Comparison of ENCODE assay signal across 17 cellular contexts in the genomic region with DNA sequence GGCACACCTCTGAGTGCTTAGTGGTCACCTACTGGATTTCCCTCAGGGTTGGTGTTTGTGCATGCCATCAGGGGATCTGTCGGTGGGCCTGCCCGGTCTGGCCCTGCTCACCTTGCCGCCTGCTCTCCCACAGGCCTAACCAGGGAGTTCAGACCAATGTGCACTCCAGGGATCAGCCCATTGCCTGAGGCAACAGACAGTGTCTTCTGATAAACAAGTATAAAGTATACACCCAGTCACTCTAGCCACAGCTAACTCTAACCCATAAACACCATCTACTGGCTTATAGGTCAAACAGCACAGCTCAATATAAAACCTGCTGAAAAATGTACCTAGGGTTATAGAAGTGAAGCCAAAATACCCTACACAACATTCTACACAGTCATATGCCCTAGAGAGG.
A peak's percentile ranks its signal among the peaks of the same experiment; 100 is the strongest.
DNase-seq lines count a peak whose midpoint lies in the region; ATAC-seq and TF ChIP-seq lines count a peak whose summit lies in the region.
"Had no signal": no experiment of that assay in that cellular context is flagged by ENCODE, and none has a peak within 500 bp of the region (broad histone marks: within the 10 kb centered on the region; RNA-seq: fewer than 3 reads in every experiment).

No MANE protein-coding gene starts in this region.

- no peaks in the 10 kb centered on the region for H3K9me3 ChIP-seq in PC-3 (ENCODE audit: low read length)

- H3K9ac ChIP-seq in PC-3 (ENCODE audit: low read length), result no peak overlapping the region
- H3K9ac ChIP-seq: neural progenitor cell had no signal

- CTCF ChIA-PET in PC-3 (lab: Charles Lee), result no interaction called here

- peak; percentile 8 for DNase-seq in A172 (ENCODE audit: low spot score)
- peak; percentile 12 for DNase-seq in GM12865 (ENCODE audit: low read depth)
- DNase-seq in PC-3, result peak; percentile 59
- no peak for DNase-seq in epithelial cell of proximal tubule (ENCODE audit: low read depth)
- DNase-seq in AG20443 (ENCODE audit: low spot score), result no peak
- no peak for DNase-seq in HT-29 (ENCODE audit: low spot score)
- DNase-seq: activated CD8-positive, alpha-beta memory T cell treated with anti-CD3 and anti-CD28 coated beads, Interleukin-2, amount 50 U/mL, for 48 hours; anterior cingulate cortex; CD4-positive, alpha-beta memory T cell; erythroblast; KG1; kidney; T-helper 9 cell had no signal

- H2AFZ ChIP-seq in PC-3 (ENCODE audit: low read length), result no peak overlapping the region
- H2AFZ ChIP-seq: neural progenitor cell had no signal

- peak; percentile 87 for ATAC-seq in PC-3
- ATAC-seq in GM18519 (IDR thresholded peaks at IDR 0.05; ENCODE audit: low FRiP score, unreplicated experiment), result no peak
- ATAC-seq in GM19324 (IDR thresholded peaks at IDR 0.05; ENCODE audit: low FRiP score, unreplicated experiment), result no peak
- ATAC-seq: stimulated activated effector memory CD8-positive, alpha-beta T cell treated with anti-CD3 and anti-CD28 coated beads, Interleukin-12 subunit alpha, Interleukin-12 subunit beta, amount 100 ng/mL, for 72 hours had no signal

- no peaks in the 10 kb centered on the region for H3K79me2 ChIP-seq in PC-3 (ENCODE audit: low read length)

- POLR2A ChIA-PET in PC-3 (lab: Charles Lee; ENCODE audit: unreplicated experiment), result interaction anchor here (0.6 kb wide), 1 partner anchor 292 kb away, joined by 5 read pairs; no protein-coding TSS in a partner anchor

- BruUV-seq in PC-3 (replicated peaks; lab: Mats Ljungman, UMichigan), result no TSS peak

- intact Hi-C loops in PC-3 (cut with micrococcal nuclease), result loop anchor here (1.0 to 5.0 kb wide), 5 partner anchors 128 to 863 kb away; no protein-coding TSS in a partner anchor

- H3K36me3 ChIP-seq in PC-3 (ENCODE audit: low read depth, low read length), result no peaks in the 10 kb centered on the region
- H3K36me3 ChIP-seq: neural progenitor cell had no signal

- H3K27ac ChIP-seq in PC-3 (ENCODE audit: low read length), result no peak overlapping the region
- H3K27ac ChIP-seq: neural progenitor cell had no signal

- no peaks in the 10 kb centered on the region for H3K9me2 ChIP-seq in PC-3 (replicated peaks; ENCODE audit: low read length)

- H3K4me1 ChIP-seq in PC-3 (ENCODE audit: insufficient read depth, low read length), result peaks cover 18% of the 10 kb centered on the region
- H3K4me1 ChIP-seq: neural progenitor cell had no signal

- H3F3A ChIP-seq in PC-3 (ENCODE audit: low read length, unreplicated experiment), result no peaks in the 10 kb centered on the region

- H3K27me3 ChIP-seq in PC-3 (ENCODE audit: low read length), result no peaks in the 10 kb centered on the region
- H3K27me3 ChIP-seq: neural progenitor cell had no signal

- H3K4me3 ChIP-seq in GM12865 (ENCODE audit: low read depth, low read length), result no peak overlapping the region
- H3K4me3 ChIP-seq in PC-3 (ENCODE audit: low read length), result no peak overlapping the region
- no peak overlapping the region for H3K4me3 ChIP-seq in epithelial cell of proximal tubule (ENCODE audit: low read depth, low read length)
- H3K4me3 ChIP-seq: neural progenitor cell had no signal

- H4K20me1 ChIP-seq in PC-3 (ENCODE audit: low read length), result no peaks in the 10 kb centered on the region

- TF ChIP-seq CTCF in GM12865 (IDR thresholded peaks at IDR 0.05; ENCODE audit: insufficient read depth, low read depth, low read length, missing control alignments) (peak; percentile 11), PC-3 (conservative IDR thresholded peaks at IDR 0.05; ENCODE audit: low read depth, low read length) (peak; percentile 61), epithelial cell of proximal tubule (conservative IDR thresholded peaks at IDR 0.05; ENCODE audit: low read depth, low read length) (peak; percentile 21)

- no peak overlapping the region for H3K4me2 ChIP-seq in PC-3 (ENCODE audit: low read length)
- H3K4me2 ChIP-seq: neural progenitor cell had no signal

Comparison
In these comparisons a context has a peak if more than half of its experiments do, and no peak if none do; other contexts are left out.
1. DNase-seq: peak in A172 (single experiment), GM12865 (single experiment) and PC-3 (single experiment); none in epithelial cell of proximal tubule (single experiment), AG20443 (single experiment) and HT-29 (single experiment).
2. CTCF ChIP-seq: peak in every context shown above with its lines; median percentile 61 in PC-3; 21 in epithelial cell of proximal tubule; 11 in GM12865.